ENCODE assay signal across 27 cellular contexts in the genomic region with DNA sequence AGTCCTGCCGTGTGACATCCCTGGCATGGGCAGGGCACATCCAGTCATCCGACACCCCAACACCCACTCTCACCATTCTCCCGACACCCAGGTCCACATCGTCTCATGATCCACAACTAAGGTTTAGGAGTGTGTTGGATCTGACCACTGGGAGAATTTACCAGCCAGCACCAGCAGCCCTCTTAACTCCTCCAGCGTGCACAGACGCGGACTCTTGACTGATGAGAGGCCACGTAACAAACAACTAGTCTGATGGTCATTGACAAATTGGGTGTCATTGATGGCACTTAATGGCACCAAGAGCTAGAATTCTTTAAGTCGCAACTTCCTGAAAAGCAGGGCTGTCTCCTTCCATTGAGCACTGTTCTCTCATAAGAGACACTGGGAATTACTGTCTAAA.
"Had no signal": no experiment of that assay in that cellular context is flagged by ENCODE, and none has a peak within 500 bp of the region (broad histone marks: within the 10 kb centered on the region; RNA-seq: fewer than 3 reads in every experiment).

No MANE protein-coding gene starts in this region.

- H3K36me3 Mint-ChIP-seq: activated naive CD8-positive, alpha-beta T cell treated with anti-CD3 and anti-CD28 coated beads, Interleukin-2, amount 10 ng/mL, durations not matched to agents 7 days and 5 days had no signal

- H3K4me1 ChIP-seq: adrenal gland, SJCRH30 had no signal

- H3K4me3 Mint-ChIP-seq: activated CD4-positive, alpha-beta memory T cell treated with anti-CD3 and anti-CD28 coated beads, Interleukin-2, amount 10 ng/mL, durations not matched to agents 7 days and 5 days; activated CD4-positive, alpha-beta T cell treated with anti-CD3 and anti-CD28 coated beads for 36 hours; activated naive CD8-positive, alpha-beta T cell treated with anti-CD3 and anti-CD28 coated beads, Interleukin-2, amount 10 ng/mL, durations not matched to agents 7 days and 5 days had no signal

- H3K9me3 Mint-ChIP-seq: activated CD4-positive, alpha-beta memory T cell treated with anti-CD3 and anti-CD28 coated beads, Interleukin-2, amount 10 ng/mL, durations not matched to agents 7 days and 5 days; activated naive CD8-positive, alpha-beta T cell treated with anti-CD3 and anti-CD28 coated beads, Interleukin-2, amount 10 ng/mL, durations not matched to agents 7 days and 5 days had no signal

- H3K27me3 Mint-ChIP-seq: activated CD4-positive, alpha-beta T cell treated with anti-CD3 and anti-CD28 coated beads for 36 hours had no signal

- H3K27me3 ChIP-seq: adrenal gland, SJCRH30 had no signal

- H3K4me3 ChIP-seq: adrenal gland, SJCRH30 had no signal

- H3K27ac Mint-ChIP-seq: activated CD4-positive, alpha-beta memory T cell treated with anti-CD3 and anti-CD28 coated beads, Interleukin-2, amount 10 ng/mL, durations not matched to agents 7 days and 5 days; activated CD4-positive, alpha-beta T cell treated with anti-CD3 and anti-CD28 coated beads for 36 hours; activated naive CD8-positive, alpha-beta T cell treated with anti-CD3 and anti-CD28 coated beads, Interleukin-2, amount 10 ng/mL, durations not matched to agents 7 days and 5 days had no signal

- H3K9me3 ChIP-seq: adrenal gland, SJCRH30, SK-N-SH had no signal

- H3K27ac ChIP-seq: adrenal gland, RWPE1, SJCRH30, VCaP had no signal

- ATAC-seq: activated CD4-positive, alpha-beta T cell treated with anti-CD3 and anti-CD28 coated beads for 36 hours; Panc1 had no signal

- DNase-seq: activated CD4-positive, alpha-beta memory T cell treated with anti-CD3 and anti-CD28 coated beads, Interleukin-2, amount 10 ng/mL, durations not matched to agents 7 days and 5 days; activated CD4-positive, alpha-beta T cell treated with anti-CD3 and anti-CD28 coated beads for 36 hours; activated CD4-positive, alpha-beta T cell treated with anti-CD3 and anti-CD28 coated beads, Interleukin-2, amount 50 U/mL, for 1 hour; activated CD8-positive, alpha-beta memory T cell treated with anti-CD3 and anti-CD28 coated beads, Interleukin-2, amount 50 U/mL, for 48 hours; activated naive CD4-positive, alpha-beta T cell treated with anti-CD3 and anti-CD28 coated beads, Interleukin-2, amount 50 U/mL, for 16 hours; activated naive CD8-positive, alpha-beta T cell treated with anti-CD3 and anti-CD28 coated beads, Interleukin-2, amount 10 ng/mL, durations not matched to agents 7 days and 5 days; activated T-cell treated with anti-CD3 and anti-CD28 coated beads, Interleukin-2, amount 50 U/mL, for 1 hour; anterior cingulate cortex; MV-4-11; NCI-H1092 treated with DMSO at 0.1 percent for 48 hours; NCI-H1417 treated with DMSO at 0.1 percent for 48 hours; NCI-H1694; NCI-H2029; NCI-H2107; NCI-H2171 treated with DMSO at 0.1 percent for 48 hours; NCI-H226; NCI-H69; NK-92 treated with Interleukin-12 subunit alpha and Interleukin-12 subunit beta, amount 100 ng/mL, for 24 hours; OCI-M1; Right ventricle myocardium superior; SJCRH30; SK-N-SH; T-helper 1 cell had no signal

- H3K4me2 ChIP-seq: SK-N-SH had no signal

- H3K36me3 ChIP-seq: adrenal gland, SJCRH30 had no signal

- H3K9ac ChIP-seq: SK-N-SH had no signal
